In the genomic region with DNA sequence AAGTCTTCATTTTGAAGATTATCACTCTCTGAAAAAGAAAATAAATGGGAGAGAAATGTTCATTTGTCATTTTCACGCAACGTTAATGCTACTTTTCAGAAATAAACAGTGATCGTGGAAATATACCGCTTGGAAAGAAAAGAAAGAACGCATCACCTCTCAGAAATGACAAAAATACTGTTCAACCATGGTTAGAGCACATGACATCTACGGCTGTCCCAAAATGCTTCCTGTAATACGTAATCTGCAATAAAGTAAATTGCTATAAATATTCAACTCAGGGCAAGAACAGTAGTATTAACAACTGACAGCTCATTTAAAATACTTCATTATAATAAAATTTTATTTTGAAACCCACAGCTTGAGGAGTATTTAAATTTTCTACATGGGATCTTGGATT, we compare ENCODE assay signal across 22 cellular contexts. TPM values are rescaled to one million over a fixed set of nuclear protein-coding genes. Genes with fewer than 3 reads are reported as not detected.
DNase-seq lines count a peak whose midpoint lies in the region; TF ChIP-seq lines count a peak whose summit lies in the region.
"Had no signal": no experiment of that assay in that cellular context is flagged by ENCODE, and none has a peak within 500 bp of the region (broad histone marks: within the 10 kb centered on the region; RNA-seq: fewer than 3 reads in every experiment).

No MANE protein-coding gene starts in this region.

- no peaks in the 10 kb centered on the region for H3K27me3 Mint-ChIP-seq in MCF 10A (ENCODE audit: insufficient read depth, unreplicated experiment)
- no peaks in the 10 kb centered on the region for H3K27me3 Mint-ChIP-seq in chondrocyte (ENCODE audit: low read depth)
- H3K27me3 Mint-ChIP-seq: CD4-positive, alpha-beta T cell had no signal

- H3K27ac ChIP-seq in breast epithelium = no peak overlapping the region
- H3K27ac ChIP-seq in muscle layer of colon (ENCODE audit: low read depth, low read length) = peak overlapping the region; percentile 31
- H3K27ac ChIP-seq in stomach smooth muscle (ENCODE audit: low read length) = peak overlapping the region; percentile 56
- H3K27ac ChIP-seq in brain microvascular endothelial cell = no peak overlapping the region
- H3K27ac ChIP-seq: SJCRH30 had no signal

- H3K27ac Mint-ChIP-seq in MCF 10A (ENCODE audit: low read depth, unreplicated experiment) (peak overlapping the region; percentile 46), chondrocyte (ENCODE audit: unreplicated experiment) (peak overlapping the region; percentile 8)
- H3K27ac Mint-ChIP-seq: CD4-positive, alpha-beta T cell had no signal

- H3K36me3 ChIP-seq in breast epithelium (no peaks in the 10 kb centered on the region), muscle layer of colon (ENCODE audit: insufficient read depth, low read length) (peaks cover 8% of the 10 kb centered on the region), stomach smooth muscle (ENCODE audit: control insufficient read depth in 2 of 2, insufficient read depth in 2 of 2, low read length in 2 of 2) (peaks cover 7 to 10% of the 10 kb centered on the region in 2 donors), brain microvascular endothelial cell (replicated peaks) (peaks cover 22% of the 10 kb centered on the region)

- TF ChIP-seq CTCF in MCF 10A (IDR thresholded peaks at IDR 0.05; ENCODE audit: unreplicated experiment) = no peak
- TF ChIP-seq CTCF in breast epithelium (IDR thresholded peaks at IDR 0.05) = no peak
- TF ChIP-seq CTCF in chondrocyte (IDR thresholded peaks at IDR 0.05) = no peak
- no peak for TF ChIP-seq CTCF in brain microvascular endothelial cell (IDR thresholded peaks at IDR 0.05; ENCODE audit: low read depth, low read length, missing control alignments)

- H3K4me1 Mint-ChIP-seq in MCF 10A (ENCODE audit: insufficient read depth, unreplicated experiment) = peaks cover 31% of the 10 kb centered on the region
- H3K4me1 Mint-ChIP-seq in chondrocyte (ENCODE audit: low read depth) = peaks cover 73% of the 10 kb centered on the region

- CTCF ChIA-PET in MCF 10A (lab: Yijun Ruan, JAX) = no interaction called here

- H3K4me3 ChIP-seq in breast epithelium (no peak overlapping the region), muscle layer of colon (ENCODE audit: low read depth in 1 of 2, low read length in 2 of 2) (no peak overlapping the region), stomach smooth muscle (ENCODE audit: low read length in 2 of 2) (no peak overlapping the region), brain microvascular endothelial cell (ENCODE audit: low read depth, low read length) (no peak overlapping the region)
- H3K4me3 ChIP-seq: GM12878, SJCRH30 had no signal

- POLR2A ChIA-PET in MCF 10A (lab: Yijun Ruan, JAX) = interaction anchor here (0.6 to 1.7 kb wide), 2 partner anchors 9 to 30 kb away, joined by 3 to 6 read pairs; no protein-coding TSS in a partner anchor

- in situ Hi-C loops in brain microvascular endothelial cell (cut with HindIII; ENCODE audit: low pct_ligation_motif_present, low sequenced_read_pairs) = no loop called here

- no peaks in the 10 kb centered on the region for H3K9me3 Mint-ChIP-seq in MCF 10A (ENCODE audit: unreplicated experiment)
- no peaks in the 10 kb centered on the region for H3K9me3 Mint-ChIP-seq in chondrocyte (ENCODE audit: low read depth)
- H3K9me3 Mint-ChIP-seq: CD4-positive, alpha-beta T cell; H9 had no signal

- no peak for DNase-seq in MCF 10A (ENCODE audit: unreplicated experiment)
- DNase-seq in breast epithelium (ENCODE audit: low spot score in 2 of 2) = no peak
- no peak for DNase-seq in chondrocyte (ENCODE audit: low spot score)
- no peak for DNase-seq in brain microvascular endothelial cell
- DNase-seq in HK-2 (ENCODE audit: unreplicated experiment) = no peak
- DNase-seq in NCI-H2107 (lab: John Stamatoyannopoulos, UW) = no peak
- DNase-seq: 8988T; Caco-2; CD4-positive, alpha-beta T cell; DMS153; EL; H9; NCI-H1417 treated with DMSO at 0.1 percent for 48 hours; NCI-H187 treated with DMSO at 0.1 percent for 48 hours; NCI-H226; NCI-H526; PC-3; RPMI8226; SJCRH30 had no signal

- no peaks in the 10 kb centered on the region for H3K9me3 ChIP-seq in breast epithelium
- H3K9me3 ChIP-seq in muscle layer of colon (ENCODE audit: low read length) = no peaks in the 10 kb centered on the region
- no peaks in the 10 kb centered on the region for H3K9me3 ChIP-seq in stomach smooth muscle (ENCODE audit: control insufficient read depth in 2 of 2, low read length in 2 of 2)
- H3K9me3 ChIP-seq: Caco-2, SJCRH30 had no signal

- no TSS peak for BruUV-seq in MCF 10A (replicated peaks; lab: Mats Ljungman, UMichigan)

- H3K4me3 Mint-ChIP-seq in MCF 10A (ENCODE audit: unreplicated experiment) (no peak overlapping the region), chondrocyte (ENCODE audit: unreplicated experiment) (no peak overlapping the region)
- H3K4me3 Mint-ChIP-seq: CD4-positive, alpha-beta T cell; H9 had no signal

- H3K27me3 ChIP-seq in breast epithelium (no peaks in the 10 kb centered on the region), muscle layer of colon (ENCODE audit: control insufficient read depth in 1 of 2, insufficient read depth in 2 of 2, low read length in 2 of 2) (no peaks in the 10 kb centered on the region), stomach smooth muscle (ENCODE audit: control insufficient read depth in 1 of 2, insufficient read depth in 2 of 2, low read length in 2 of 2) (no peaks in the 10 kb centered on the region), brain microvascular endothelial cell (replicated peaks) (no peaks in the 10 kb centered on the region)
- H3K27me3 ChIP-seq: SJCRH30 had no signal

- intact Hi-C loops in MCF 10A (cut with micrococcal nuclease) = no loop called here
- intact Hi-C loops in breast epithelium (cut with DNase I; ENCODE audit: low total_unique reads) = no loop called here

- TF ChIP-seq POLR2A in breast epithelium (IDR thresholded peaks at IDR 0.05) = no peak

- no peak overlapping the region for H3K9ac ChIP-seq in muscle layer of colon (ENCODE audit: low read length)
- H3K9ac ChIP-seq in stomach smooth muscle (ENCODE audit: low read length in 2 of 2) = no peak overlapping the region

- H3K36me3 Mint-ChIP-seq in MCF 10A (ENCODE audit: insufficient read depth, unreplicated experiment) = peaks cover 38% of the 10 kb centered on the region
- peaks cover 10% of the 10 kb centered on the region for H3K36me3 Mint-ChIP-seq in chondrocyte (ENCODE audit: low read depth)

- H3K4me1 ChIP-seq in breast epithelium (peaks cover 0 to 3% of the 10 kb centered on the region in 2 donors), muscle layer of colon (ENCODE audit: insufficient read depth, low read length) (peaks cover 78% of the 10 kb centered on the region), stomach smooth muscle (ENCODE audit: control insufficient read depth, insufficient read depth, low read length) (peaks cover 50% of the 10 kb centered on the region)

RNA-seq across cellular contexts. Expression of a gene that starts 15.2 kb away (rescaled TPM):
- 28.7 and 32.3 TPM in 2 replicates for total RNA-seq in MCF 10A (2022)
- 10 to 100 TPM; 15.1 to 35.2 (median 21.6) TPM for total RNA-seq in breast epithelium
- total RNA-seq in chondrocyte = 58.1 to 104 TPM (median 100 TPM) in 3 replicates

Comparison
In these comparisons a context has a peak if more than half of its experiments do, and no peak if none do; other contexts are left out.
1. H3K27ac ChIP-seq: peak in muscle layer of colon (single experiment) and stomach smooth muscle (single experiment); none in breast epithelium (0 of 2) and brain microvascular endothelial cell (single experiment).